Comparison of ENCODE assay signal across 10 cellular contexts in genomic region chr17:68599873-68600122, GRCh38. TPM values are rescaled to one million over a fixed set of nuclear protein-coding genes. Genes with fewer than 3 reads are reported as not detected.
A peak's percentile ranks its signal among the peaks of the same experiment; 100 is the strongest.
DNase-seq lines count a peak whose midpoint lies in the region; ATAC-seq and TF ChIP-seq lines count a peak whose summit lies in the region.
"Had no signal": no experiment of that assay in that cellular context is flagged by ENCODE, and none has a peak within 500 bp of the region (broad histone marks: within the 10 kb centered on the region; RNA-seq: fewer than 3 reads in every experiment).

No MANE protein-coding gene starts in this region.

- H3K27ac ChIP-seq in CD4-positive, CD25-positive, alpha-beta regulatory T cell (ENCODE audit: insufficient read depth, low read length, poor library complexity, severe bottlenecking): no peak overlapping the region
- H3K27ac ChIP-seq: KMS-11 had no signal

- DNase-seq in CD4-positive, CD25-positive, alpha-beta regulatory T cell: no peak
- no peak for DNase-seq in activated CD8-positive, alpha-beta T cell treated with anti-CD3 and anti-CD28 coated beads for 36 hours
- DNase-seq in left ventricle myocardium superior (no peak), osteocyte (ENCODE audit: extremely low spot score, unreplicated experiment) (no peak), hippocampal formation (lab: John Stamatoyannopoulos, UW) (no peak), C1 segment of cervical spinal cord (lab: John Stamatoyannopoulos, UW) (no peak), GM13976 (ENCODE audit: low spot score) (no peak)

- H3K27me3 ChIP-seq in CD4-positive, CD25-positive, alpha-beta regulatory T cell (ENCODE audit: control insufficient read depth, insufficient read depth, low read length): peaks cover 25% of the 10 kb centered on the region

- CTCF ChIA-PET in activated CD8-positive, alpha-beta T cell treated with anti-CD3 and anti-CD28 coated beads for 36 hours (lab: Charles Lee): interaction anchor here (0.7 kb wide), 1 partner anchor 14 kb away, joined by 3 read pairs; no protein-coding TSS in a partner anchor

- H3K27me3 Mint-ChIP-seq in CD4-positive, CD25-positive, alpha-beta regulatory T cell: peaks cover 55% of the 10 kb centered on the region
- peaks cover 55% of the 10 kb centered on the region for H3K27me3 Mint-ChIP-seq in activated CD8-positive, alpha-beta T cell treated with anti-CD3 and anti-CD28 coated beads for 36 hours
- peaks cover 74% of the 10 kb centered on the region for H3K27me3 Mint-ChIP-seq in osteocyte (ENCODE audit: unreplicated experiment)

- H3K4me3 Mint-ChIP-seq in CD4-positive, CD25-positive, alpha-beta regulatory T cell: peak overlapping the region in 3 of 4 donors; percentile 73 to 82 (median 75)
- H3K4me3 Mint-ChIP-seq in activated CD8-positive, alpha-beta T cell treated with anti-CD3 and anti-CD28 coated beads for 36 hours: peak overlapping the region; percentile 51
- peak overlapping the region; percentile 67 for H3K4me3 Mint-ChIP-seq in osteocyte (ENCODE audit: unreplicated experiment)

- in situ Hi-C loops in GM13976 (cut with MboI; ENCODE audit: low sequenced_read_pairs, unreplicated experiment): no loop called here

- intact Hi-C loops in activated CD8-positive, alpha-beta T cell treated with anti-CD3 and anti-CD28 coated beads for 36 hours (cut with micrococcal nuclease): no loop called here
- intact Hi-C loops in left ventricle myocardium superior (cut with micrococcal nuclease): no loop called here

- H3K9me3 Mint-ChIP-seq in CD4-positive, CD25-positive, alpha-beta regulatory T cell: peaks cover 0 to 3% (median 0%) of the 10 kb centered on the region in 7 donors
- H3K9me3 Mint-ChIP-seq in activated CD8-positive, alpha-beta T cell treated with anti-CD3 and anti-CD28 coated beads for 36 hours: no peaks in the 10 kb centered on the region
- H3K9me3 Mint-ChIP-seq in osteocyte (ENCODE audit: unreplicated experiment): no peaks in the 10 kb centered on the region

- no peaks in the 10 kb centered on the region for H3K36me3 Mint-ChIP-seq in CD4-positive, CD25-positive, alpha-beta regulatory T cell
- H3K36me3 Mint-ChIP-seq in activated CD8-positive, alpha-beta T cell treated with anti-CD3 and anti-CD28 coated beads for 36 hours (ENCODE audit: low read depth): no peaks in the 10 kb centered on the region
- no peaks in the 10 kb centered on the region for H3K36me3 Mint-ChIP-seq in osteocyte (ENCODE audit: unreplicated experiment)

- no peak overlapping the region for H3K4me3 ChIP-seq in CD4-positive, CD25-positive, alpha-beta regulatory T cell (ENCODE audit: low read depth, low read length)

- H3K9me3 ChIP-seq in CD4-positive, CD25-positive, alpha-beta regulatory T cell (ENCODE audit: control insufficient read depth in 2 of 2, low read length in 2 of 2): no peaks in the 10 kb centered on the region

- H3K27ac Mint-ChIP-seq in CD4-positive, CD25-positive, alpha-beta regulatory T cell: no peak overlapping the region
- no peak overlapping the region for H3K27ac Mint-ChIP-seq in activated CD8-positive, alpha-beta T cell treated with anti-CD3 and anti-CD28 coated beads for 36 hours
- H3K27ac Mint-ChIP-seq in osteocyte (ENCODE audit: unreplicated experiment): no peak overlapping the region

- no peak for ATAC-seq in CD4-positive, CD25-positive, alpha-beta regulatory T cell (ENCODE audit: low read depth in 2 of 2)
- ATAC-seq in activated CD8-positive, alpha-beta T cell treated with anti-CD3 and anti-CD28 coated beads for 36 hours: no peak
- ATAC-seq in left ventricle myocardium superior (peak; percentile 8), HG02798 (IDR thresholded peaks at IDR 0.05; ENCODE audit: poor library complexity, unreplicated experiment) (no peak)

- no peaks in the 10 kb centered on the region for H3K36me3 ChIP-seq in CD4-positive, CD25-positive, alpha-beta regulatory T cell (ENCODE audit: control insufficient read depth, insufficient read depth, low read length)

- H3K4me1 ChIP-seq in CD4-positive, CD25-positive, alpha-beta regulatory T cell (ENCODE audit: control insufficient read depth, insufficient read depth, low read length, poor library complexity, severe bottlenecking): peaks cover 10% of the 10 kb centered on the region

- TF ChIP-seq CTCF in activated CD8-positive, alpha-beta T cell treated with anti-CD3 and anti-CD28 coated beads for 36 hours (IDR thresholded peaks at IDR 0.05): no peak
- no peak for TF ChIP-seq CTCF in osteocyte (IDR thresholded peaks at IDR 0.05)
- TF ChIP-seq CTCF in GM13976 (IDR thresholded peaks at IDR 0.05; ENCODE audit: borderline replicate concordance, control extremely low read depth, extremely low read depth, insufficient read depth, missing control alignments): no peak

- peaks cover 0 to 10% (median 4%) of the 10 kb centered on the region in 4 donors for H3K4me1 Mint-ChIP-seq in CD4-positive, CD25-positive, alpha-beta regulatory T cell
- peaks cover 24% of the 10 kb centered on the region for H3K4me1 Mint-ChIP-seq in activated CD8-positive, alpha-beta T cell treated with anti-CD3 and anti-CD28 coated beads for 36 hours (ENCODE audit: low read depth)
- H3K4me1 Mint-ChIP-seq in osteocyte (ENCODE audit: unreplicated experiment): peaks cover 8% of the 10 kb centered on the region

- POLR2A ChIA-PET in activated CD8-positive, alpha-beta T cell treated with anti-CD3 and anti-CD28 coated beads for 36 hours (lab: Charles Lee): no interaction called here

RNA-seq across cellular contexts. Expression of gene FAM20A, which starts 1.4 kb away (rescaled TPM):
- not detected for total RNA-seq in CD4-positive, CD25-positive, alpha-beta regulatory T cell
- polyA plus RNA-seq in CD4-positive, CD25-positive, alpha-beta regulatory T cell: under 1 TPM in 1 of 4 donors, not detected in 3; 0.11 TPM
- not detected for total RNA-seq in activated CD8-positive, alpha-beta T cell treated with anti-CD3 and anti-CD28 coated beads for 36 hours
- total RNA-seq in left ventricle myocardium superior (7.6 TPM), osteocyte (not detected in 2 replicates)
- total RNA-seq: Daoy had no signal
